In the genomic region with DNA sequence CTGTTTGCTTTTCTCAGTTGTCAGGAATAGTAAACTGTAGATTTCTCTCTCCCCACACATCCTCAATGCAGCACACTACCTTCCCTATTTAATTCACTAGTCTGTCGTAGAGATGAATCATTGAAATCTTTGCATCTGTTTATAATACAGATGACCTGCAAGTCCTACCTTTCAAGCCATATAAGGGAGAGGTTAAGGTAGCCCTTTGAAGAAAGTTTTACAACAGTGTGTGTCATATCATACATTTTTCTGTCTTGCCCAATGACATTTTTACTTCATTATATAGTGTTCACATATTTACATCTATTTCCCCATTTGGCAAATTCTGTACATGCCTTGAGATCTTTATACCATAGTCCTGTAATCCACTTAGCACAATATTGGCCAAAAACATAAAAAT, we compare ENCODE assay signal across 15 cellular contexts. TPM values are rescaled to one million over a fixed set of nuclear protein-coding genes. Genes with fewer than 3 reads are reported as not detected.
"Had no signal": no experiment of that assay in that cellular context is flagged by ENCODE, and none has a peak within 500 bp of the region (broad histone marks: within the 10 kb centered on the region; RNA-seq: fewer than 3 reads in every experiment).

No MANE protein-coding gene starts in this region.

RNA-seq across cellular contexts. Expression of gene CYP4A22, which starts 9.3 kb away (rescaled TPM):
- total RNA-seq: activated B cell treated with CpG ODN at 0.5 μM for 24 hours; activated CD4-positive, alpha-beta memory T cell treated with anti-CD3 and anti-CD28 coated beads for 36 hours; activated CD4-positive, alpha-beta memory T cell treated with anti-CD3 and anti-CD28 coated beads, Interleukin-2, amount 10 ng/mL, durations not matched to agents 7 days and 5 days; activated CD4-positive, alpha-beta T cell treated with anti-CD3 and anti-CD28 coated beads for 36 hours; activated CD4-positive, alpha-beta T cell treated with anti-CD3 and anti-CD28 coated beads, Interleukin-2, amount 10 ng/mL, durations not matched to agents 24 days and 14 days; activated CD4-positive, alpha-beta T cell treated with anti-CD3 and anti-CD28 coated beads, Interleukin-2, amount 10 ng/mL, durations not matched to agents 7 days and 5 days; activated CD8-positive, alpha-beta memory T cell treated with anti-CD3 and anti-CD28 coated beads for 36 hours; activated CD8-positive, alpha-beta memory T cell treated with anti-CD3 and anti-CD28 coated beads, Interleukin-2, amount 10 ng/mL, durations not matched to agents 7 days and 5 days; activated CD8-positive, alpha-beta T cell treated with anti-CD3 and anti-CD28 coated beads for 36 hours; activated CD8-positive, alpha-beta T cell treated with anti-CD3 and anti-CD28 coated beads, Interleukin-2, amount 10 ng/mL, durations not matched to agents 7 days and 5 days; T-cell; T-helper 1 cell treated with Interleukin-12 subunit alpha and Interleukin-12 subunit beta and Interleukin-4 antibody, amounts not matched to agents 30 ng/mL and 1 ng/mL, for 36 hours; T-helper 17 cell; T-helper 2 cell treated with Interferon-gamma antibody and Interleukin-4, amounts not matched to agents 100 ng/mL and 5 ng/mL, for 36 hours; WTC11 had no signal

RNA-seq across cellular contexts. Expression of gene PDZK1IP1, which starts 43.3 kb away (rescaled TPM):
- total RNA-seq: activated B cell treated with CpG ODN at 0.5 μM for 24 hours; activated CD4-positive, alpha-beta memory T cell treated with anti-CD3 and anti-CD28 coated beads for 36 hours; activated CD4-positive, alpha-beta memory T cell treated with anti-CD3 and anti-CD28 coated beads, Interleukin-2, amount 10 ng/mL, durations not matched to agents 7 days and 5 days; activated CD4-positive, alpha-beta T cell treated with anti-CD3 and anti-CD28 coated beads for 36 hours; activated CD4-positive, alpha-beta T cell treated with anti-CD3 and anti-CD28 coated beads, Interleukin-2, amount 10 ng/mL, durations not matched to agents 24 days and 14 days; activated CD4-positive, alpha-beta T cell treated with anti-CD3 and anti-CD28 coated beads, Interleukin-2, amount 10 ng/mL, durations not matched to agents 7 days and 5 days; activated CD8-positive, alpha-beta memory T cell treated with anti-CD3 and anti-CD28 coated beads for 36 hours; activated CD8-positive, alpha-beta memory T cell treated with anti-CD3 and anti-CD28 coated beads, Interleukin-2, amount 10 ng/mL, durations not matched to agents 7 days and 5 days; activated CD8-positive, alpha-beta T cell treated with anti-CD3 and anti-CD28 coated beads for 36 hours; activated CD8-positive, alpha-beta T cell treated with anti-CD3 and anti-CD28 coated beads, Interleukin-2, amount 10 ng/mL, durations not matched to agents 7 days and 5 days; T-cell; T-helper 1 cell treated with Interleukin-12 subunit alpha and Interleukin-12 subunit beta and Interleukin-4 antibody, amounts not matched to agents 30 ng/mL and 1 ng/mL, for 36 hours; T-helper 2 cell treated with Interferon-gamma antibody and Interleukin-4, amounts not matched to agents 100 ng/mL and 5 ng/mL, for 36 hours; WTC11 had no signal
